ENCODE assay signal across 1 cellular context in genomic region chr17:55436224-55437164, GRCh38.
A peak's percentile ranks its signal among the peaks of the same experiment; 100 is the strongest.
TF ChIP-seq lines count a peak whose summit lies in the region.

No MANE protein-coding gene starts in this region.

TF ChIP-seq in K562, 482 proteins besides CTCF, POLR2A, EP300 and RAD21 (continued from another document and continues in another):
- TF ChIP-seq, protein P1, sequence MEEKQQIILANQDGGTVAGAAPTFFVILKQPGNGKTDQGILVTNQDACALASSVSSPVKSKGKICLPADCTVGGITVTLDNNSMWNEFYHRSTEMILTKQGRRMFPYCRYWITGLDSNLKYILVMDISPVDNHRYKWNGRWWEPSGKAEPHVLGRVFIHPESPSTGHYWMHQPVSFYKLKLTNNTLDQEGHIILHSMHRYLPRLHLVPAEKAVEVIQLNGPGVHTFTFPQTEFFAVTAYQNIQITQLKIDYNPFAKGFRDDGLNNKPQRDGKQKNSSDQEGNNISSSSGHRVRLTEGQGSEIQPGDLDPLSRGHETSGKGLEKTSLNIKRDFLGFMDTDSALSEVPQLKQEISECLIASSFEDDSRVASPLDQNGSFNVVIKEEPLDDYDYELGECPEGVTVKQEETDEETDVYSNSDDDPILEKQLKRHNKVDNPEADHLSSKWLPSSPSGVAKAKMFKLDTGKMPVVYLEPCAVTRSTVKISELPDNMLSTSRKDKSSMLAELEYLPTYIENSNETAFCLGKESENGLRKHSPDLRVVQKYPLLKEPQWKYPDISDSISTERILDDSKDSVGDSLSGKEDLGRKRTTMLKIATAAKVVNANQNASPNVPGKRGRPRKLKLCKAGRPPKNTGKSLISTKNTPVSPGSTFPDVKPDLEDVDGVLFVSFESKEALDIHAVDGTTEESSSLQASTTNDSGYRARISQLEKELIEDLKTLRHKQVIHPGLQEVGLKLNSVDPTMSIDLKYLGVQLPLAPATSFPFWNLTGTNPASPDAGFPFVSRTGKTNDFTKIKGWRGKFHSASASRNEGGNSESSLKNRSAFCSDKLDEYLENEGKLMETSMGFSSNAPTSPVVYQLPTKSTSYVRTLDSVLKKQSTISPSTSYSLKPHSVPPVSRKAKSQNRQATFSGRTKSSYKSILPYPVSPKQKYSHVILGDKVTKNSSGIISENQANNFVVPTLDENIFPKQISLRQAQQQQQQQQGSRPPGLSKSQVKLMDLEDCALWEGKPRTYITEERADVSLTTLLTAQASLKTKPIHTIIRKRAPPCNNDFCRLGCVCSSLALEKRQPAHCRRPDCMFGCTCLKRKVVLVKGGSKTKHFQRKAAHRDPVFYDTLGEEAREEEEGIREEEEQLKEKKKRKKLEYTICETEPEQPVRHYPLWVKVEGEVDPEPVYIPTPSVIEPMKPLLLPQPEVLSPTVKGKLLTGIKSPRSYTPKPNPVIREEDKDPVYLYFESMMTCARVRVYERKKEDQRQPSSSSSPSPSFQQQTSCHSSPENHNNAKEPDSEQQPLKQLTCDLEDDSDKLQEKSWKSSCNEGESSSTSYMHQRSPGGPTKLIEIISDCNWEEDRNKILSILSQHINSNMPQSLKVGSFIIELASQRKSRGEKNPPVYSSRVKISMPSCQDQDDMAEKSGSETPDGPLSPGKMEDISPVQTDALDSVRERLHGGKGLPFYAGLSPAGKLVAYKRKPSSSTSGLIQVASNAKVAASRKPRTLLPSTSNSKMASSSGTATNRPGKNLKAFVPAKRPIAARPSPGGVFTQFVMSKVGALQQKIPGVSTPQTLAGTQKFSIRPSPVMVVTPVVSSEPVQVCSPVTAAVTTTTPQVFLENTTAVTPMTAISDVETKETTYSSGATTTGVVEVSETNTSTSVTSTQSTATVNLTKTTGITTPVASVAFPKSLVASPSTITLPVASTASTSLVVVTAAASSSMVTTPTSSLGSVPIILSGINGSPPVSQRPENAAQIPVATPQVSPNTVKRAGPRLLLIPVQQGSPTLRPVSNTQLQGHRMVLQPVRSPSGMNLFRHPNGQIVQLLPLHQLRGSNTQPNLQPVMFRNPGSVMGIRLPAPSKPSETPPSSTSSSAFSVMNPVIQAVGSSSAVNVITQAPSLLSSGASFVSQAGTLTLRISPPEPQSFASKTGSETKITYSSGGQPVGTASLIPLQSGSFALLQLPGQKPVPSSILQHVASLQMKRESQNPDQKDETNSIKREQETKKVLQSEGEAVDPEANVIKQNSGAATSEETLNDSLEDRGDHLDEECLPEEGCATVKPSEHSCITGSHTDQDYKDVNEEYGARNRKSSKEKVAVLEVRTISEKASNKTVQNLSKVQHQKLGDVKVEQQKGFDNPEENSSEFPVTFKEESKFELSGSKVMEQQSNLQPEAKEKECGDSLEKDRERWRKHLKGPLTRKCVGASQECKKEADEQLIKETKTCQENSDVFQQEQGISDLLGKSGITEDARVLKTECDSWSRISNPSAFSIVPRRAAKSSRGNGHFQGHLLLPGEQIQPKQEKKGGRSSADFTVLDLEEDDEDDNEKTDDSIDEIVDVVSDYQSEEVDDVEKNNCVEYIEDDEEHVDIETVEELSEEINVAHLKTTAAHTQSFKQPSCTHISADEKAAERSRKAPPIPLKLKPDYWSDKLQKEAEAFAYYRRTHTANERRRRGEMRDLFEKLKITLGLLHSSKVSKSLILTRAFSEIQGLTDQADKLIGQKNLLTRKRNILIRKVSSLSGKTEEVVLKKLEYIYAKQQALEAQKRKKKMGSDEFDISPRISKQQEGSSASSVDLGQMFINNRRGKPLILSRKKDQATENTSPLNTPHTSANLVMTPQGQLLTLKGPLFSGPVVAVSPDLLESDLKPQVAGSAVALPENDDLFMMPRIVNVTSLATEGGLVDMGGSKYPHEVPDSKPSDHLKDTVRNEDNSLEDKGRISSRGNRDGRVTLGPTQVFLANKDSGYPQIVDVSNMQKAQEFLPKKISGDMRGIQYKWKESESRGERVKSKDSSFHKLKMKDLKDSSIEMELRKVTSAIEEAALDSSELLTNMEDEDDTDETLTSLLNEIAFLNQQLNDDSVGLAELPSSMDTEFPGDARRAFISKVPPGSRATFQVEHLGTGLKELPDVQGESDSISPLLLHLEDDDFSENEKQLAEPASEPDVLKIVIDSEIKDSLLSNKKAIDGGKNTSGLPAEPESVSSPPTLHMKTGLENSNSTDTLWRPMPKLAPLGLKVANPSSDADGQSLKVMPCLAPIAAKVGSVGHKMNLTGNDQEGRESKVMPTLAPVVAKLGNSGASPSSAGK (IDR thresholded peaks at IDR 0.05): 0 out of 2 replicates have a peak, but pooled peaks have one; percentile 19
- TF ChIP-seq EP400 (IDR thresholded peaks at IDR 0.05) (no peak), UBTF (IDR thresholded peaks at IDR 0.05; ENCODE audit: borderline replicate concordance in 1 of 2, low read depth in 2 of 2, low read length in 2 of 2) (no peak), MYNN (IDR thresholded peaks at IDR 0.05) (no peak), MYNN (CRISPR knock-in tag; IDR thresholded peaks at IDR 0.05) (no peak), DPF2 (IDR thresholded peaks at IDR 0.05) (peak; percentile 49; the same call in 1 of the 2 replicates), GTF2A2 (tag; IDR thresholded peaks at IDR 0.05) (no peak), SIN3A (IDR thresholded peaks at IDR 0.05; ENCODE audit: borderline replicate concordance in 2 of 2, control insufficient read depth in 1 of 2, low read depth in 2 of 2, low read length in 2 of 2) (no peak), LARP7 (IDR thresholded peaks at IDR 0.05) (no peak), ZNF146 (CRISPR knock-in tag; IDR thresholded peaks at IDR 0.05; ENCODE audit: unreplicated experiment) (no peak), CBX2 (IDR thresholded peaks at IDR 0.05; ENCODE audit: insufficient read depth, low read length, poor library complexity, severe bottlenecking) (no peak), ZBED1 (IDR thresholded peaks at IDR 0.05) (no peak), TRIM24 (IDR thresholded peaks at IDR 0.05) (peak; percentile 80 to 84; a peak in 3 of 4 replicates), ZNF584 (CRISPR knock-in tag; IDR thresholded peaks at IDR 0.05; ENCODE audit: low read depth) (0 out of 2 replicates have a peak, but pooled peaks have one; percentile 30), PURB (CRISPR knock-in tag; IDR thresholded peaks at IDR 0.05; ENCODE audit: low read depth) (no peak), SLC30A9 (CRISPR knock-in tag; IDR thresholded peaks at IDR 0.05) (no peak), TAL1 (IDR thresholded peaks at IDR 0.05) (peak; percentile 77), NRF1 (conservative IDR thresholded peaks at IDR 0.05 in 1 of 2, IDR thresholded peaks at IDR 0.05 in 1 of 2) (no peak), SIX5 (IDR thresholded peaks at IDR 0.05; ENCODE audit: borderline replicate concordance in 1 of 2, insufficient read depth in 1 of 2, low read depth in 1 of 2, low read length in 2 of 2) (no peak), BCLAF1 (IDR thresholded peaks at IDR 0.05; ENCODE audit: borderline replicate concordance in 1 of 2, control insufficient read depth in 1 of 2, low read depth in 2 of 2, low read length in 1 of 2) (no peak), CUX1 (CRISPR knock-in tag; IDR thresholded peaks at IDR 0.05) (no peak), ZNF282 (CRISPR knock-in tag; IDR thresholded peaks at IDR 0.05) (no peak), PYGO2 (tag; IDR thresholded peaks at IDR 0.05) (no peak), CEBPB (tag; IDR thresholded peaks at IDR 0.05) (peak; percentile 89), COPS2 (conservative IDR thresholded peaks at IDR 0.05) (no peak), TCF3 (CRISPR knock-in tag; IDR thresholded peaks at IDR 0.05) (peak; percentile 77), CEBPG (CRISPR knock-in tag; IDR thresholded peaks at IDR 0.05) (0 out of 2 replicates have a peak, but pooled peaks have one; percentile 21), CEBPG (tag; conservative IDR thresholded peaks at IDR 0.05 in 1 of 2, IDR thresholded peaks at IDR 0.05 in 1 of 2) (peak in 1 of 2 experiments; percentile 56; a peak in 1 of 4 replicates), SOX6 (IDR thresholded peaks at IDR 0.05) (no peak), ZKSCAN8 (CRISPR knock-in tag; IDR thresholded peaks at IDR 0.05) (no peak), RBM14 (IDR thresholded peaks at IDR 0.05; ENCODE audit: borderline replicate concordance, insufficient read depth, low read depth, low read length) (no peak), ZNF41 (CRISPR knock-in tag; conservative IDR thresholded peaks at IDR 0.05) (no peak), NFYB (IDR thresholded peaks at IDR 0.05; ENCODE audit: extremely low read depth, insufficient read length) (no peak), ZNF785 (CRISPR knock-in tag; IDR thresholded peaks at IDR 0.05) (no peak), THAP7 (CRISPR knock-in tag; IDR thresholded peaks at IDR 0.05) (no peak), CBFA2T3 (IDR thresholded peaks at IDR 0.05) (peak; percentile 71), CHD2 (IDR thresholded peaks at IDR 0.05; ENCODE audit: low read depth, low read length) (no peak)
- TF ChIP-seq, protein P2, sequence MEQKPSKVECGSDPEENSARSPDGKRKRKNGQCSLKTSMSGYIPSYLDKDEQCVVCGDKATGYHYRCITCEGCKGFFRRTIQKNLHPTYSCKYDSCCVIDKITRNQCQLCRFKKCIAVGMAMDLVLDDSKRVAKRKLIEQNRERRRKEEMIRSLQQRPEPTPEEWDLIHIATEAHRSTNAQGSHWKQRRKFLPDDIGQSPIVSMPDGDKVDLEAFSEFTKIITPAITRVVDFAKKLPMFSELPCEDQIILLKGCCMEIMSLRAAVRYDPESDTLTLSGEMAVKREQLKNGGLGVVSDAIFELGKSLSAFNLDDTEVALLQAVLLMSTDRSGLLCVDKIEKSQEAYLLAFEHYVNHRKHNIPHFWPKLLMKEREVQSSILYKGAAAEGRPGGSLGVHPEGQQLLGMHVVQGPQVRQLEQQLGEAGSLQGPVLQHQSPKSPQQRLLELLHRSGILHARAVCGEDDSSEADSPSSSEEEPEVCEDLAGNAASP (IDR thresholded peaks at IDR 0.05): no peak
